In the genomic region with DNA sequence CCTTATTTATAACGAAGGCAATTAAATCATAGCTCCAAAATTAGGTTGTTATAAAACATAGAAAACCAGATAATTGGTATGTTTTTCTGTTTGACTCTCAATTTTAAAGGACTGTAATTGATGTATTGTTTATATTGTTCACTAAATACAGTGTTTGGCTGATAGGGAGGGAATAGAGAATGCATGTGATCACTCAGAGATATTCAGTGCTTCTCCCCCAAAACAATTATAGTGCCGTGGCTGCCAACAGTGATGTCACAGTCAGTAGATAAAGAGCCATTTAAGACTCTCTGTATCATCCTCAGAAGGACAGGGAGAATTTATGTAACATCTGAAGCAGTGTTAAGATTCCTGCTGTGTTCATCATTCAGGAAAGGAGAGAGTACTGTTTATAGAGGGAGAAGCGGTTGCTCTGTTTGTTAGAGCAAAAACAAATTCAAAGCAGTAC, we compare ENCODE assay signal across 9 cellular contexts.
A peak's percentile ranks its signal among the peaks of the same experiment; 100 is the strongest.
DNase-seq lines count a peak whose midpoint lies in the region; ATAC-seq and TF ChIP-seq lines count a peak whose summit lies in the region.
"Had no signal": no experiment of that assay in that cellular context is flagged by ENCODE, and none has a peak within 500 bp of the region (broad histone marks: within the 10 kb centered on the region; RNA-seq: fewer than 3 reads in every experiment).

No MANE protein-coding gene starts in this region.

- no peaks in the 10 kb centered on the region for H3K36me3 Mint-ChIP-seq in T-helper 17 cell (ENCODE audit: low read depth)
- H3K36me3 Mint-ChIP-seq in stimulated activated naive B cell treated with anti-CD40 and anti-IgM and Interleukin-4, amounts not matched to agents 10 μg/mL and 1 μg/mL and 100 μg/mL, for 72 hours = peaks cover 0 to 11% of the 10 kb centered on the region in 2 donors

- H3K79me2 ChIP-seq in hepatocyte = peaks cover 88% of the 10 kb centered on the region

- no peaks in the 10 kb centered on the region for H3K9me2 ChIP-seq in hepatocyte (replicated peaks; ENCODE audit: insufficient read depth)

- no peak overlapping the region for H3K27ac ChIP-seq in hepatocyte

- no peak overlapping the region for H3K4me2 ChIP-seq in hepatocyte

- 58% methylated on average over 3 of the region's 3 CpGs for WGBS in hepatocyte (ENCODE audit: low lambda C conversion rate, missing lambda C conversion rate)

- H3K4me1 ChIP-seq in hepatocyte (ENCODE audit: insufficient read depth) = peaks cover 13% of the 10 kb centered on the region

- TF ChIP-seq CTCF in hepatocyte (IDR thresholded peaks at IDR 0.05; ENCODE audit: poor library complexity) = no peak

- H4K20me1 ChIP-seq in hepatocyte (ENCODE audit: insufficient read depth, poor library complexity, severe bottlenecking) = no peaks in the 10 kb centered on the region

- no peaks in the 10 kb centered on the region for H3K9me3 Mint-ChIP-seq in stimulated activated naive B cell treated with anti-CD40 and anti-IgM and Interleukin-4, amounts not matched to agents 10 μg/mL and 1 μg/mL and 100 μg/mL, for 72 hours

- no peak overlapping the region for H3K4me3 ChIP-seq in hepatocyte
- H3K4me3 ChIP-seq: skin epidermis had no signal

- peaks cover 7% of the 10 kb centered on the region for H3K27me3 Mint-ChIP-seq in T-helper 17 cell
- H3K27me3 Mint-ChIP-seq in stimulated activated naive B cell treated with anti-CD40 and anti-IgM and Interleukin-4, amounts not matched to agents 10 μg/mL and 1 μg/mL and 100 μg/mL, for 72 hours = no peaks in the 10 kb centered on the region

- H3K27ac Mint-ChIP-seq in T-helper 17 cell = peak overlapping the region; percentile 65
- peak overlapping the region; percentile 92 for H3K27ac Mint-ChIP-seq in stimulated activated naive B cell treated with anti-CD40 and anti-IgM and Interleukin-4, amounts not matched to agents 10 μg/mL and 1 μg/mL and 100 μg/mL, for 72 hours

- no peaks in the 10 kb centered on the region for H3K36me3 ChIP-seq in hepatocyte (replicated peaks; ENCODE audit: insufficient read depth, low read depth)

- ATAC-seq in T-helper 17 cell (peak; percentile 35), HG03045 (IDR thresholded peaks at IDR 0.05; ENCODE audit: unreplicated experiment) (no peak)
- peak; percentile 61 to 63 for ATAC-seq in stimulated activated naive B cell treated with anti-CD40 and anti-IgM and Interleukin-4, amounts not matched to agents 10 μg/mL and 1 μg/mL and 100 μg/mL, for 72 hours (replicated peaks)

- no peak overlapping the region for H2AFZ ChIP-seq in hepatocyte

- DNase-seq in HCEC 1CT (peak; percentile 72), T-helper 17 cell (no peak), globus pallidus (ENCODE audit: low spot score) (peak; percentile 93), hepatocyte (ENCODE audit: low spot score) (no peak)
- no peak for DNase-seq in stimulated activated naive B cell treated with anti-CD40 and anti-IgM and Interleukin-4, amounts not matched to agents 10 μg/mL and 1 μg/mL and 100 μg/mL, for 72 hours
- no peak for DNase-seq in activated naive CD4-positive, alpha-beta T cell (lab: John Stamatoyannopoulos, UW)
- DNase-seq: RPMI8226 had no signal

- H3K4me1 Mint-ChIP-seq in T-helper 17 cell = peaks cover 37% of the 10 kb centered on the region
- peaks cover 37 to 68% of the 10 kb centered on the region in 2 donors for H3K4me1 Mint-ChIP-seq in stimulated activated naive B cell treated with anti-CD40 and anti-IgM and Interleukin-4, amounts not matched to agents 10 μg/mL and 1 μg/mL and 100 μg/mL, for 72 hours

- peak overlapping the region; percentile 77 for H3K4me3 Mint-ChIP-seq in T-helper 17 cell
- H3K4me3 Mint-ChIP-seq in stimulated activated naive B cell treated with anti-CD40 and anti-IgM and Interleukin-4, amounts not matched to agents 10 μg/mL and 1 μg/mL and 100 μg/mL, for 72 hours = peak overlapping the region; percentile 43 to 69

- H3K9me3 ChIP-seq in T-helper 17 cell (ENCODE audit: control insufficient read depth, low read length, poor library complexity, severe bottlenecking) (no peaks in the 10 kb centered on the region), hepatocyte (ENCODE audit: low read depth) (no peaks in the 10 kb centered on the region)

- no peaks in the 10 kb centered on the region for H3K27me3 ChIP-seq in hepatocyte

Comparison
In these comparisons a context has a peak if more than half of its experiments do, and no peak if none do; other contexts are left out.
1. DNase-seq: peak in HCEC 1CT (single experiment) and globus pallidus (single experiment); none in T-helper 17 cell (0 of 3), stimulated activated naive B cell treated with anti-CD40 and anti-IgM and Interleukin-4, amounts not matched to agents 10 μg/mL and 1 μg/mL and 100 μg/mL, for 72 hours (single experiment), hepatocyte (single experiment) and activated naive CD4-positive, alpha-beta T cell (0 of 4).